Comparison of ENCODE assay signal across 15 cellular contexts in genomic region chr1:109080441-109081082, GRCh38. TPM values are rescaled to one million over a fixed set of nuclear protein-coding genes. Genes with fewer than 3 reads are reported as not detected.
A peak's percentile ranks its signal among the peaks of the same experiment; 100 is the strongest.
DNase-seq lines count a peak whose midpoint lies in the region; ATAC-seq, FAIRE-seq and TF ChIP-seq lines count a peak whose summit lies in the region.
"Had no signal": no experiment of that assay in that cellular context is flagged by ENCODE, and none has a peak within 500 bp of the region (broad histone marks: within the 10 kb centered on the region; RNA-seq: fewer than 3 reads in every experiment).

No MANE protein-coding gene starts in this region.

- DNase-seq in heart left ventricle (no peak), Right ventricle myocardium superior (no peak), H1 (ENCODE audit: low read depth in 1 of 2, low spot score in 2 of 2) (no peak), osteocyte (ENCODE audit: extremely low spot score, unreplicated experiment) (no peak), upper lobe of left lung (no peak), germinal center (ENCODE audit: low spot score) (no peak)
- DNase-seq in activated naive CD8-positive, alpha-beta T cell treated with anti-CD3 and anti-CD28 coated beads for 36 hours: no peak
- DNase-seq: activated B cell treated with CpG ODN at 0.5 μM for 24 hours, aorta, colonic mucosa, IMR-90, left colon, NCI-H774, RPMI8226 had no signal

- 60 to 76% (median 70%) methylated on average over 5 of the region's 5 CpGs for WGBS in heart left ventricle, 4 donors
- 83% methylated on average over 5 of the region's 5 CpGs; no CpG with 5 or more reads in 1 of the 2 experiments for WGBS in H1 (ENCODE audit: extremely low coverage in 1 of 2, insufficient coverage in 1 of 2, insufficient read length in 1 of 2, insufficient replicate concordance in 2 of 2, low coverage in 1 of 2, low lambda C conversion rate in 2 of 2, missing lambda C conversion rate in 1 of 2), 2 experiments
- 71 to 76% methylated on average over 5 of the region's 5 CpGs for WGBS in upper lobe of left lung, 2 donors

- peak overlapping the region in 1 of 2 experiments; percentile 73; a peak in 1 of 4 replicates for H3K4me2 ChIP-seq in H1 (ENCODE audit: insufficient read depth in 1 of 2, low read depth in 2 of 2, low read length in 2 of 2)

- no peak for TF ChIP-seq RAD21 in H1 (IDR thresholded peaks at IDR 0.05 in 1 of 2, conservative IDR thresholded peaks at IDR 0.05 in 1 of 2; ENCODE audit: low read depth in 2 of 2, low read length in 2 of 2)

- no peak overlapping the region for H3K9ac ChIP-seq in H1 (replicated peaks in 1 of 4; ENCODE audit: extremely low read depth in 1 of 4, low read depth in 3 of 4, low read length in 3 of 4)

- H3K79me1 ChIP-seq in H1 (ENCODE audit: low read depth, low read length): no peaks in the 10 kb centered on the region

- H3K4me3 Mint-ChIP-seq in osteocyte (ENCODE audit: unreplicated experiment): no peak overlapping the region
- no peak overlapping the region for H3K4me3 Mint-ChIP-seq in activated naive CD8-positive, alpha-beta T cell treated with anti-CD3 and anti-CD28 coated beads for 36 hours
- H3K4me3 Mint-ChIP-seq: activated B cell treated with CpG ODN at 0.5 μM for 24 hours had no signal

- H3K56ac ChIP-seq in H1 (replicated peaks; ENCODE audit: insufficient read length, low read depth, low read length): no peak overlapping the region

- TF ChIP-seq CTCF in heart left ventricle (IDR thresholded peaks at IDR 0.05) (no peak), H1 (IDR thresholded peaks at IDR 0.05; ENCODE audit: control extremely low read depth in 1 of 3, insufficient read depth in 1 of 3, low read depth in 1 of 3, low read length in 3 of 3) (no peak), osteocyte (IDR thresholded peaks at IDR 0.05) (no peak), upper lobe of left lung (IDR thresholded peaks at IDR 0.05) (no peak)

- H3K36me3 ChIP-seq in heart left ventricle: no peaks in the 10 kb centered on the region
- no peaks in the 10 kb centered on the region for H3K36me3 ChIP-seq in H1 (ENCODE audit: control insufficient read depth in 2 of 4, insufficient read depth in 4 of 4, low read length in 3 of 4)
- no peaks in the 10 kb centered on the region for H3K36me3 ChIP-seq in upper lobe of left lung
- H3K36me3 ChIP-seq: colonic mucosa had no signal

- POLR2A ChIA-PET in H1 (lab: Charles Lee; ENCODE audit: partially characterized antibody): interaction anchor here (0.6 to 5.5 kb wide), 4 partner anchors 8 to 161 kb away, joined by 3 to 34 read pairs (median 4); partner anchors contain the start of gene TMEM167B

- no peak overlapping the region for H2AK5ac ChIP-seq in H1 (ENCODE audit: low read depth, low read length)

- H3K27me3 Mint-ChIP-seq in osteocyte (ENCODE audit: unreplicated experiment): no peaks in the 10 kb centered on the region
- no peaks in the 10 kb centered on the region for H3K27me3 Mint-ChIP-seq in activated naive CD8-positive, alpha-beta T cell treated with anti-CD3 and anti-CD28 coated beads for 36 hours
- H3K27me3 Mint-ChIP-seq: activated B cell treated with CpG ODN at 0.5 μM for 24 hours had no signal

- H2BK5ac ChIP-seq in H1 (ENCODE audit: low read depth, low read length): no peak overlapping the region

- H3K18ac ChIP-seq in H1 (ENCODE audit: extremely low read depth, low read length): no peak overlapping the region; the same call in 1 of the 2 replicates

- H3K4me1 ChIP-seq in heart left ventricle: peaks cover 0 to 18% (median 12%) of the 10 kb centered on the region in 12 donors
- peaks cover 0 to 7% (median 3%) of the 10 kb centered on the region in 4 experiments; a peak in 5 of 7 replicates for H3K4me1 ChIP-seq in H1 (replicated peaks in 1 of 4; ENCODE audit: control insufficient read depth in 3 of 4, insufficient read depth in 4 of 4, low read length in 3 of 4)
- H3K4me1 ChIP-seq in upper lobe of left lung: peaks cover 4 to 8% (median 6%) of the 10 kb centered on the region in 4 donors
- H3K4me1 ChIP-seq: colonic mucosa had no signal

- TF ChIP-seq POLR2A in heart left ventricle (IDR thresholded peaks at IDR 0.05) (no peak), H1 (IDR thresholded peaks at IDR 0.05; ENCODE audit: control extremely low read depth in 1 of 2, low read depth in 2 of 2, low read length in 2 of 2) (no peak), upper lobe of left lung (IDR thresholded peaks at IDR 0.05) (no peak)

- ATAC-seq in heart left ventricle (peak in 1 of 4 donors; percentile 39), Right ventricle myocardium superior (ENCODE audit: poor library complexity) (no peak), upper lobe of left lung (ENCODE audit: low FRiP score in 2 of 2) (no peak), HG02642 (IDR thresholded peaks at IDR 0.05; ENCODE audit: poor library complexity, unreplicated experiment) (no peak)
- ATAC-seq: left colon had no signal

- FAIRE-seq in H1 (lab: Jason Lieb, UNC): no peak

- H2BK15ac ChIP-seq in H1 (ENCODE audit: low read length): no peak overlapping the region

- H3K9me3 Mint-ChIP-seq in osteocyte (ENCODE audit: unreplicated experiment): no peaks in the 10 kb centered on the region
- H3K9me3 Mint-ChIP-seq in activated naive CD8-positive, alpha-beta T cell treated with anti-CD3 and anti-CD28 coated beads for 36 hours: no peaks in the 10 kb centered on the region
- H3K9me3 Mint-ChIP-seq: activated B cell treated with CpG ODN at 0.5 μM for 24 hours had no signal

- H3K9me3 ChIP-seq in heart left ventricle (no peaks in the 10 kb centered on the region), H1 (ENCODE audit: insufficient read depth in 2 of 2, low read depth in 1 of 2, low read length in 1 of 2) (no peaks in the 10 kb centered on the region), upper lobe of left lung (no peaks in the 10 kb centered on the region)
- H3K9me3 ChIP-seq: colonic mucosa had no signal

- H2BK12ac ChIP-seq in H1 (ENCODE audit: low read depth, low read length): no peak overlapping the region; the same call in 1 of the 2 replicates

- no peak overlapping the region for H2BK120ac ChIP-seq in H1 (replicated peaks; ENCODE audit: low read depth, low read length)

- no peak overlapping the region for H2BK20ac ChIP-seq in H1 (ENCODE audit: low read length)

- H4K5ac ChIP-seq in H1 (ENCODE audit: insufficient read length, low read depth, low read length): no peak overlapping the region

- peak overlapping the region; percentile 74 to 95 (median 82) for H3K27ac ChIP-seq in heart left ventricle
- no peak overlapping the region for H3K27ac ChIP-seq in H1 (ENCODE audit: low read depth, low read length)
- peak overlapping the region; percentile 45 to 80 (median 74) for H3K27ac ChIP-seq in upper lobe of left lung
- H3K27ac ChIP-seq: colonic mucosa had no signal

- H4K8ac ChIP-seq in H1 (ENCODE audit: extremely low read depth, insufficient read depth, low read length): no peak overlapping the region

- H3K23ac ChIP-seq in H1 (ENCODE audit: insufficient read length): no peak overlapping the region

- intact Hi-C loops in heart left ventricle (cut with DNase I) (loop anchor here in 2 of 10 donors (1.0 kb wide), 2 partner anchors 10 to 20 kb away; partner anchors contain the start of gene TMEM167B (in 1 of the 2)), Right ventricle myocardium superior (cut with DNase I) (no loop called here)

- H3K4me3 ChIP-seq in heart left ventricle: peak overlapping the region in 4 of 12 donors; percentile 0 to 27 (median 9)
- no peak overlapping the region for H3K4me3 ChIP-seq in H1 (ENCODE audit: extremely low read depth in 1 of 4, insufficient read depth in 2 of 4, low read depth in 3 of 4, low read length in 4 of 4)
- H3K4me3 ChIP-seq in upper lobe of left lung: no peak overlapping the region
- H3K4me3 ChIP-seq: colonic mucosa had no signal

- no peak overlapping the region for H3K4ac ChIP-seq in H1 (replicated peaks; ENCODE audit: insufficient read length, low read depth, low read length)

- CTCF ChIA-PET in H1 (lab: Charles Lee; ENCODE audit: partially characterized antibody): interaction anchor here (0.6 to 1.3 kb wide), 2 partner anchors 11 to 147 kb away, joined by 3 read pairs; no protein-coding TSS in a partner anchor

- H3K27ac Mint-ChIP-seq in osteocyte (ENCODE audit: unreplicated experiment): peak overlapping the region; percentile 72
- H3K27ac Mint-ChIP-seq in activated naive CD8-positive, alpha-beta T cell treated with anti-CD3 and anti-CD28 coated beads for 36 hours: no peak overlapping the region
- H3K27ac Mint-ChIP-seq: activated B cell treated with CpG ODN at 0.5 μM for 24 hours had no signal

- no peak overlapping the region for H4K91ac ChIP-seq in H1 (replicated peaks; ENCODE audit: insufficient read length, low read length)

- H3K79me2 ChIP-seq in H1 (ENCODE audit: control insufficient read depth in 1 of 2, insufficient read depth in 2 of 2, low read length in 2 of 2): peaks cover 0 to 2% of the 10 kb centered on the region in 2 experiments; a peak in 2 of 4 replicates

- no peaks in the 10 kb centered on the region for H4K20me1 ChIP-seq in H1 (replicated peaks in 1 of 2; ENCODE audit: control insufficient read depth in 1 of 2, insufficient read depth in 2 of 2, low read length in 2 of 2)

- H3K27me3 ChIP-seq in heart left ventricle (no peaks in the 10 kb centered on the region), H1 (replicated peaks in 1 of 4; ENCODE audit: control insufficient read depth in 3 of 4, extremely low read depth in 1 of 4, insufficient read depth in 3 of 4, low read length in 3 of 4) (no peaks in the 10 kb centered on the region), upper lobe of left lung (no peaks in the 10 kb centered on the region)
- H3K27me3 ChIP-seq: colonic mucosa had no signal

- H3K36me3 Mint-ChIP-seq in osteocyte (ENCODE audit: unreplicated experiment): no peaks in the 10 kb centered on the region
- no peaks in the 10 kb centered on the region for H3K36me3 Mint-ChIP-seq in activated naive CD8-positive, alpha-beta T cell treated with anti-CD3 and anti-CD28 coated beads for 36 hours

- no peak overlapping the region for H3K14ac ChIP-seq in H1 (ENCODE audit: insufficient read length)

- TF ChIP-seq EP300 in H1 (IDR thresholded peaks at IDR 0.05; ENCODE audit: borderline replicate concordance in 1 of 2, low read depth in 2 of 2, low read length in 2 of 2): no peak
- no peak for TF ChIP-seq EP300 in upper lobe of left lung (IDR thresholded peaks at IDR 0.05)

- peaks cover 9% of the 10 kb centered on the region for H3K4me1 Mint-ChIP-seq in osteocyte (ENCODE audit: unreplicated experiment)
- H3K4me1 Mint-ChIP-seq in activated naive CD8-positive, alpha-beta T cell treated with anti-CD3 and anti-CD28 coated beads for 36 hours: no peaks in the 10 kb centered on the region

- no peaks in the 10 kb centered on the region; the same call in 1 of the 2 replicates for H3K23me2 ChIP-seq in H1 (ENCODE audit: low read depth, low read length)

- peak overlapping the region; percentile 96 for H2AFZ ChIP-seq in H1 (ENCODE audit: low read length)

RNA-seq across cellular contexts. Expression of gene TAF13, which starts 4.8 kb away (rescaled TPM):
- total RNA-seq in heart left ventricle: 10 to 100 TPM; 34.8 to 72.1 (median 55.4) TPM
- polyA plus RNA-seq in heart left ventricle: 10 to 100 TPM; 38.1 to 83.9 TPM
- 56.9 TPM for total RNA-seq in Right ventricle myocardium superior
- total RNA-seq in H1 (2021; fragmentation: NEBNext Ultra II Directional; extraction: Animal tissue kit (Norgen Biotek cat#: 25700)): 41.5 and 41.7 TPM in 2 replicates
- 5.6 and 13.1 TPM in 2 replicates for polyA plus RNA-seq in H1 (2011; rRNA removed)
- polyA plus RNA-seq in H1 (2011; cell fraction: cytosol; rRNA removed): 18.8 TPM
- 0.51 TPM for polyA plus RNA-seq in H1 (2011; cell fraction: nucleus; rRNA removed)
- 18.0 to 45.8 TPM (median 21.1 TPM) in 4 replicates for polyA plus RNA-seq in H1 (2012, experiment 1 of 2)
- polyA plus RNA-seq in H1 (2012, experiment 2 of 2): 9.1 TPM
- polyA plus RNA-seq in H1 (2013, experiment 1 of 2): 29.7 TPM
- 33.2 TPM for polyA plus RNA-seq in H1 (2013, experiment 2 of 2)
- polyA minus RNA-seq in H1 (2011; rRNA and poly(A)+ RNA removed): 5.0 and 7.9 TPM in 2 replicates
- 15.2 TPM for polyA minus RNA-seq in H1 (2011; cell fraction: cytosol; rRNA and poly(A)+ RNA removed)
- 4.3 TPM for polyA minus RNA-seq in H1 (2011; cell fraction: nucleus; rRNA and poly(A)+ RNA removed)
- total RNA-seq in osteocyte: 39.8 and 42.3 TPM in 2 replicates
- total RNA-seq in upper lobe of left lung: 10 to 100 TPM; 11.5 to 54.6 (median 35.7) TPM
- 10 to 100 TPM; 32.3 to 34.2 TPM for total RNA-seq in activated naive CD8-positive, alpha-beta T cell treated with anti-CD3 and anti-CD28 coated beads for 36 hours

RNA-seq across cellular contexts. Expression of gene TMEM167B, which starts 10.0 kb away (rescaled TPM):
- total RNA-seq in heart left ventricle (10 to 100 TPM; 14.1 to 52.9 (median 29.9) TPM), Right ventricle myocardium superior (31.1 TPM), osteocyte (35.8 and 41.7 TPM in 2 replicates), upper lobe of left lung (10 to 100 TPM; 13.2 to 43.6 (median 30.5) TPM)
- polyA plus RNA-seq in heart left ventricle (10 to 100 TPM; 10.8 to 27.3 TPM), H1 (2011; rRNA removed) (3.5 and 3.6 TPM in 2 replicates)
- total RNA-seq in H1 (2021; fragmentation: NEBNext Ultra II Directional; extraction: Animal tissue kit (Norgen Biotek cat#: 25700)): 14.2 and 14.8 TPM in 2 replicates
- polyA plus RNA-seq in H1 (2011; cell fraction: cytosol; rRNA removed): 6.5 TPM
- polyA plus RNA-seq in H1 (2011; cell fraction: nucleus; rRNA removed): 4.0 TPM
- polyA plus RNA-seq in H1 (2012, experiment 1 of 2): 10.2 to 13.5 TPM (median 12.5 TPM) in 4 replicates
- polyA plus RNA-seq in H1 (2012, experiment 2 of 2): 1.9 TPM
- polyA plus RNA-seq in H1 (2013, experiment 1 of 2): 10.1 TPM
- polyA plus RNA-seq in H1 (2013, experiment 2 of 2): 11.6 TPM
- 9.6 and 10.8 TPM in 2 replicates for polyA minus RNA-seq in H1 (2011; rRNA and poly(A)+ RNA removed)
- 4.9 TPM for polyA minus RNA-seq in H1 (2011; cell fraction: cytosol; rRNA and poly(A)+ RNA removed)
- 4.3 TPM for polyA minus RNA-seq in H1 (2011; cell fraction: nucleus; rRNA and poly(A)+ RNA removed)
- 10 to 100 TPM; 26.2 to 26.5 TPM for total RNA-seq in activated naive CD8-positive, alpha-beta T cell treated with anti-CD3 and anti-CD28 coated beads for 36 hours

RNA-seq across cellular contexts. Expression of gene ELAPOR1, which starts 33.4 kb away (rescaled TPM):
- under 1 TPM in 7 of 9 donors, not detected in 2; 0.11 to 0.83 (median 0.31) TPM for total RNA-seq in heart left ventricle
- polyA plus RNA-seq in heart left ventricle: under 1 TPM; 0.04 to 0.11 TPM
- total RNA-seq in Right ventricle myocardium superior: 0.19 TPM
- total RNA-seq in H1 (2021; fragmentation: NEBNext Ultra II Directional; extraction: Animal tissue kit (Norgen Biotek cat#: 25700)): 1.2 TPM in 2 replicates
- polyA plus RNA-seq in H1 (2011; rRNA removed): 2.5 and 3.1 TPM in 2 replicates
- 2.5 TPM for polyA plus RNA-seq in H1 (2011; cell fraction: cytosol; rRNA removed)
- polyA plus RNA-seq in H1 (2011; cell fraction: nucleus; rRNA removed): 4.4 TPM
- polyA plus RNA-seq in H1 (2012, experiment 1 of 2): 0.62 to 1.2 TPM (median 0.89 TPM) in 4 replicates
- polyA plus RNA-seq in H1 (2012, experiment 2 of 2): 0.92 TPM
- polyA plus RNA-seq in H1 (2013, experiment 1 of 2): 1.3 TPM
- 1.0 TPM for polyA plus RNA-seq in H1 (2013, experiment 2 of 2)
- 2.1 and 4.1 TPM in 2 replicates for polyA minus RNA-seq in H1 (2011; rRNA and poly(A)+ RNA removed)
- polyA minus RNA-seq in H1 (2011; cell fraction: cytosol; rRNA and poly(A)+ RNA removed): 1.2 TPM
- 1.7 TPM for polyA minus RNA-seq in H1 (2011; cell fraction: nucleus; rRNA and poly(A)+ RNA removed)
- total RNA-seq in osteocyte: 0.31 and 0.83 TPM in 2 replicates
- total RNA-seq in upper lobe of left lung: 10 to 100 TPM; 14.7 to 49.3 (median 24.4) TPM
- total RNA-seq in activated naive CD8-positive, alpha-beta T cell treated with anti-CD3 and anti-CD28 coated beads for 36 hours: 1 to 10 TPM; 6.8 to 7.7 TPM

RNA-seq across cellular contexts. Expression of gene WDR47, which starts 38.7 kb away (rescaled TPM):
- total RNA-seq in heart left ventricle: 10 to 100 TPM; 12.2 to 22.3 (median 14.9) TPM
- 1 to 10 TPM; 2.6 to 8.5 TPM for polyA plus RNA-seq in heart left ventricle
- 15.1 TPM for total RNA-seq in Right ventricle myocardium superior
- total RNA-seq in H1 (2021; fragmentation: NEBNext Ultra II Directional; extraction: Animal tissue kit (Norgen Biotek cat#: 25700)): 6.7 and 7.2 TPM in 2 replicates
- 1.2 and 1.9 TPM in 2 replicates for polyA plus RNA-seq in H1 (2011; rRNA removed)
- 2.3 TPM for polyA plus RNA-seq in H1 (2011; cell fraction: cytosol; rRNA removed)
- polyA plus RNA-seq in H1 (2011; cell fraction: nucleus; rRNA removed): 1.1 TPM
- polyA plus RNA-seq in H1 (2012, experiment 1 of 2): 2.3 to 3.8 TPM (median 2.9 TPM) in 4 replicates
- 0.21 TPM for polyA plus RNA-seq in H1 (2012, experiment 2 of 2)
- polyA plus RNA-seq in H1 (2013, experiment 1 of 2): 2.7 TPM
- 2.4 TPM for polyA plus RNA-seq in H1 (2013, experiment 2 of 2)
- polyA minus RNA-seq in H1 (2011; rRNA and poly(A)+ RNA removed): 3.6 and 5.9 TPM in 2 replicates
- 4.7 TPM for polyA minus RNA-seq in H1 (2011; cell fraction: cytosol; rRNA and poly(A)+ RNA removed)
- polyA minus RNA-seq in H1 (2011; cell fraction: nucleus; rRNA and poly(A)+ RNA removed): 5.0 TPM
- total RNA-seq in osteocyte: 25.2 and 25.7 TPM in 2 replicates
- 10 to 100 TPM in 4 of 6 donors, 1 to 10 TPM in 2; 5.2 to 21.0 (median 13.9) TPM for total RNA-seq in upper lobe of left lung
- total RNA-seq in activated naive CD8-positive, alpha-beta T cell treated with anti-CD3 and anti-CD28 coated beads for 36 hours: 1 to 10 TPM; 6.1 to 7.3 TPM
